8 cellular contexts compared by ENCODE assay signal in the genomic region with DNA sequence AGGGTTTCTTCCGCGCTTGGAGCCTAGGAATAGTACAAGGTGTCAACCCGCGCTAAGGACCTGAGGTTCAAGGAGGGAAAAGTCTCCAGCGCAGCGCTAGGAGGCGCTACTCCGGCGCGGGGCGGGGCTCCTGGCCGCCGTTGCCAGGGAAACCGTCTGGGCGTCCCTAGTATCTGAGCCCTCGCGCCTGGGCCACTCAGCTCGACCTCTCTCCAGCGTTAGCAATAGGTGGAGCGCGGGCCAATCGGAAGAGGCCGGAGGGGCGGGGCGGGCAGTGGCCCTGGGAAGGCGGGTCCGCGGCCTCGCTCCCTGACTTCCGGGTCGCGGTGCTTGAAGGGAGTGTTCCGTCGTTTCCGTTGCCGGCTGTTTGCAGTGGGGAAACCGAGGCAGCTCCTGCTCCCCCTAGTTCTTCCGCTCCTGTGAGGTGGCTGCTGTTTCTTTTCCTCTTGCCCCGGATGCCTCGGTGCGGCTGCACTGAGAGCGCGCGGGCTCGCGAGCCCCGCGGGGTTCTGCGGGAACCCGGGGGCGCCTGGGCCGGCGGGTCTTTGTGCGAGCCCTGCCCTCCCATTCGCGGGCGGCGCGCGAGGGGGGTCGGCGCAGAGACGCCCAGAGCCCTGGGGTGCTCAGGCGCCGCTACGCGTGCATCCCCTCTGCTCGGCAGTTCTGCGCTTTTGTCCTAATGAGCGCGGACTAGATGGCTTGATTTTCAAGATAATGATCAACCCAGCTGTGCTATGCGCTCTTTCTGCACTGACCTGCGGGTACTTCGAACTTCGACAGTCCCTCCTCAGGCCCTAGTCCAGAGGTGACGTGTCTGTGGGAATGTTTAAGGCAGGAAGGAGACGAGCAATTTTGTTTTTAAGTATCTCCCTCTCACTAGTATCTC. TPM values are rescaled to one million over a fixed set of nuclear protein-coding genes. Genes with fewer than 3 reads are reported as not detected.
DNase-seq lines count a peak whose midpoint lies in the region; ATAC-seq and TF ChIP-seq lines count a peak whose summit lies in the region.

A gene with protein sequence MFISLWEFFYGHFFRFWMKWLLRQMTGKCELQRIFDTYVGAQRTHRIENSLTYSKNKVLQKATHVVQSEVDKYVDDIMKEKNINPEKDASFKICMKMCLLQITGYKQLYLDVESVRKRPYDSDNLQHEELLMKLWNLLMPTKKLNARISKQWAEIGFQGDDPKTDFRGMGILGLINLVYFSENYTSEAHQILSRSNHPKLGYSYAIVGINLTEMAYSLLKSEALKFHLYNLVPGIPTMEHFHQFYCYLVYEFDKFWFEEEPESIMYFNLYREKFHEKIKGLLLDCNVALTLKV (plus strand): TSS at position 312 of the 886 bp plus-strand sequence. CDS start 1,261 bp downstream, outside the sequence.

- peak within 1 kb of the TSS; percentile 94 for H2AFZ ChIP-seq in OCI-LY3 (ENCODE audit: low read depth, low read length)

- ATAC-seq in GM21447 (IDR thresholded peaks at IDR 0.05; ENCODE audit: unreplicated experiment) = peak; percentile 100

- H4K20me1 ChIP-seq in OCI-LY3 (ENCODE audit: insufficient read depth, low read length) = no peaks in the 10 kb centered on the region

- DNase-seq in DMS 273 (lab: John Stamatoyannopoulos, UW; ENCODE audit: unreplicated experiment) (peak; percentile 98), HuH-7 (ENCODE audit: low spot score) (peak; percentile 93), activated T-cell treated with anti-CD3 and anti-CD28 coated beads for 1 hour (ENCODE audit: low read depth) (peak; percentile 94), epidermal melanocyte (ENCODE audit: insufficient read length, low spot score) (peak; percentile 98)
- DNase-seq in stimulated activated CD8-positive, alpha-beta memory T cell treated with anti-CD3 and anti-CD28 coated beads, Interleukin-4, amount 100 ng/mL, for 24 hours (ENCODE audit: low read depth) = peak; percentile 96

- H3K9me3 ChIP-seq in OCI-LY3 (ENCODE audit: insufficient read depth, low read length) = no peaks in the 10 kb centered on the region
- no peaks in the 10 kb centered on the region for H3K9me3 ChIP-seq in mononuclear cell (ENCODE audit: low read depth, low read length)

- peak within 1 kb of the TSS; percentile 17 for H3K27ac ChIP-seq in OCI-LY3 (ENCODE audit: low read length)

- peak within 1 kb of the TSS; percentile 82 for H3K4me3 ChIP-seq in OCI-LY3 (ENCODE audit: low read length)
- peak within 1 kb of the TSS; percentile 78 for H3K4me3 ChIP-seq in mononuclear cell (ENCODE audit: low read length)

- peaks cover 17% of the 10 kb centered on the region for H3K36me3 ChIP-seq in OCI-LY3 (replicated peaks; ENCODE audit: low read depth, low read length)

- H3K27me3 ChIP-seq in OCI-LY3 (ENCODE audit: low read depth, low read length) (no peaks in the 10 kb centered on the region), mononuclear cell (ENCODE audit: insufficient read depth, low read length) (no peaks in the 10 kb centered on the region)

- peaks cover 11% of the 10 kb centered on the region for H3K4me1 ChIP-seq in OCI-LY3 (ENCODE audit: low read length)
- H3K4me1 ChIP-seq in mononuclear cell (ENCODE audit: insufficient read depth, low read length) = peaks cover 8% of the 10 kb centered on the region

- H3K4me2 ChIP-seq in OCI-LY3 (ENCODE audit: low read length) = peak within 1 kb of the TSS; percentile 90

- H3K79me2 ChIP-seq in OCI-LY3 (ENCODE audit: low read length) = peaks cover 11% of the 10 kb centered on the region

- TF ChIP-seq CTCF in OCI-LY3 (IDR thresholded peaks at IDR 0.05; ENCODE audit: low read depth, low read length) = peak; percentile 99

- H3K9ac ChIP-seq in OCI-LY3 (ENCODE audit: low read length) = peak within 1 kb of the TSS; percentile 72

RNA-seq across cellular contexts. Expression of the gene that starts here (rescaled TPM):
- 11.2 TPM for total RNA-seq in mononuclear cell

Comparison
In these comparisons a context has a peak if more than half of its experiments do, and no peak if none do; other contexts are left out.
1. Peak in every context shown above with its lines: DNase-seq, ATAC-seq, H3K4me3 ChIP-seq and H3K27ac ChIP-seq.